Comparison of ENCODE assay signal across 10 cellular contexts in genomic region chr16:73054131-73054496, GRCh38. TPM values are rescaled to one million over a fixed set of nuclear protein-coding genes. Genes with fewer than 3 reads are reported as not detected.
DNase-seq lines count a peak whose midpoint lies in the region; ATAC-seq and TF ChIP-seq lines count a peak whose summit lies in the region.
"Had no signal": no experiment of that assay in that cellular context is flagged by ENCODE, and none has a peak within 500 bp of the region (broad histone marks: within the 10 kb centered on the region; RNA-seq: fewer than 3 reads in every experiment).

No MANE protein-coding gene starts in this region.

- intact Hi-C loops in heart right ventricle (cut with DNase I) (loop anchor here in 4 of 10 donors (5.0 to 10.0 kb wide), 4 partner anchors 112 to 389 kb away; no protein-coding TSS in a partner anchor), cardiac septum (cut with DNase I) (loop anchor here (10.0 kb wide), 1 partner anchor 389 kb away; no protein-coding TSS in a partner anchor), upper lobe of right lung (cut with DNase I) (no loop called here)

- peak overlapping the region; percentile 96 for H3K4me3 Mint-ChIP-seq in chondrocyte (ENCODE audit: unreplicated experiment)
- H3K4me3 Mint-ChIP-seq in mesothelial cell of epicardium, result peak overlapping the region; percentile 92
- no peak overlapping the region for H3K4me3 Mint-ChIP-seq in activated CD4-positive, alpha-beta T cell treated with anti-CD3 and anti-CD28 coated beads, Interleukin-2, amount 10 ng/mL, durations not matched to agents 7 days and 5 days

- POLR2A ChIA-PET in activated CD4-positive, alpha-beta T cell treated with anti-CD3 and anti-CD28 coated beads, Interleukin-2, amount 10 ng/mL, durations not matched to agents 7 days and 5 days (lab: Charles Lee), result no interaction called here

- H3K9me3 Mint-ChIP-seq in chondrocyte (ENCODE audit: low read depth) (no peaks in the 10 kb centered on the region), mesothelial cell of epicardium (no peaks in the 10 kb centered on the region)
- no peaks in the 10 kb centered on the region for H3K9me3 Mint-ChIP-seq in activated CD4-positive, alpha-beta T cell treated with anti-CD3 and anti-CD28 coated beads, Interleukin-2, amount 10 ng/mL, durations not matched to agents 7 days and 5 days

- H3K4me1 Mint-ChIP-seq in chondrocyte (ENCODE audit: low read depth), result peaks cover 2% of the 10 kb centered on the region
- peaks cover 5% of the 10 kb centered on the region for H3K4me1 Mint-ChIP-seq in mesothelial cell of epicardium
- peaks cover 24% of the 10 kb centered on the region for H3K4me1 Mint-ChIP-seq in activated CD4-positive, alpha-beta T cell treated with anti-CD3 and anti-CD28 coated beads, Interleukin-2, amount 10 ng/mL, durations not matched to agents 7 days and 5 days

- CTCF ChIA-PET in activated CD4-positive, alpha-beta T cell treated with anti-CD3 and anti-CD28 coated beads, Interleukin-2, amount 10 ng/mL, durations not matched to agents 7 days and 5 days (lab: Charles Lee), result no interaction called here

- H3K27me3 ChIP-seq in heart right ventricle (peaks cover 0 to 1% (median 0%) of the 10 kb centered on the region in 7 donors), upper lobe of right lung (no peaks in the 10 kb centered on the region)

- H3K4me1 ChIP-seq in heart right ventricle (peaks cover 7 to 75% (median 51%) of the 10 kb centered on the region in 9 donors), upper lobe of right lung (peaks cover 48% of the 10 kb centered on the region)

- H3K36me3 Mint-ChIP-seq in chondrocyte (ENCODE audit: low read depth), result peaks cover 6% of the 10 kb centered on the region
- H3K36me3 Mint-ChIP-seq in mesothelial cell of epicardium, result no peaks in the 10 kb centered on the region
- peaks cover 2% of the 10 kb centered on the region for H3K36me3 Mint-ChIP-seq in activated CD4-positive, alpha-beta T cell treated with anti-CD3 and anti-CD28 coated beads, Interleukin-2, amount 10 ng/mL, durations not matched to agents 7 days and 5 days (ENCODE audit: low read depth)

- DNase-seq in heart right ventricle (no peak), cardiac septum (ENCODE audit: low spot score) (no peak), chondrocyte (ENCODE audit: low spot score) (no peak), mesothelial cell of epicardium (ENCODE audit: low spot score in 2 of 2, unreplicated experiment in 2 of 2) (no peak), upper lobe of right lung (no peak), COLO668 (lab: John Stamatoyannopoulos, UW; ENCODE audit: unreplicated experiment) (no peak)
- DNase-seq in activated CD4-positive, alpha-beta T cell treated with anti-CD3 and anti-CD28 coated beads, Interleukin-2, amount 10 ng/mL, durations not matched to agents 7 days and 5 days, result no peak
- DNase-seq: hippocampal formation had no signal

- H3K27ac ChIP-seq in heart right ventricle, result peak overlapping the region; percentile 60 to 97 (median 92)
- H3K27ac ChIP-seq in upper lobe of right lung, result peak overlapping the region; percentile 70
- H3K27ac ChIP-seq: cardiac muscle cell had no signal

- peak in 3 of 8 donors; percentile 4 to 13 (median 12) for ATAC-seq in heart right ventricle
- no peak for ATAC-seq in upper lobe of right lung
- ATAC-seq in GM21723 (IDR thresholded peaks at IDR 0.05; ENCODE audit: unreplicated experiment), result no peak

- no peaks in the 10 kb centered on the region for H3K27me3 Mint-ChIP-seq in chondrocyte (ENCODE audit: low read depth)
- H3K27me3 Mint-ChIP-seq in mesothelial cell of epicardium (ENCODE audit: low read depth), result no peaks in the 10 kb centered on the region
- H3K27me3 Mint-ChIP-seq in activated CD4-positive, alpha-beta T cell treated with anti-CD3 and anti-CD28 coated beads, Interleukin-2, amount 10 ng/mL, durations not matched to agents 7 days and 5 days, result peaks cover 45% of the 10 kb centered on the region

- H3K9me3 ChIP-seq in heart right ventricle (no peaks in the 10 kb centered on the region), upper lobe of right lung (no peaks in the 10 kb centered on the region)

- no peaks in the 10 kb centered on the region for H3K36me3 ChIP-seq in heart right ventricle
- no peaks in the 10 kb centered on the region for H3K36me3 ChIP-seq in upper lobe of right lung
- H3K36me3 ChIP-seq: cardiac muscle cell had no signal

- no peak overlapping the region for H3K27ac Mint-ChIP-seq in chondrocyte (ENCODE audit: unreplicated experiment)
- H3K27ac Mint-ChIP-seq in mesothelial cell of epicardium, result no peak overlapping the region
- H3K27ac Mint-ChIP-seq in activated CD4-positive, alpha-beta T cell treated with anti-CD3 and anti-CD28 coated beads, Interleukin-2, amount 10 ng/mL, durations not matched to agents 7 days and 5 days, result no peak overlapping the region

- 46 to 53% methylated on average over 10 of the region's 10 CpGs for whole genome bisulfite sequencing in heart right ventricle, 2 donors

- TF ChIP-seq CTCF in heart right ventricle (IDR thresholded peaks at IDR 0.05) (no peak), chondrocyte (IDR thresholded peaks at IDR 0.05) (no peak), mesothelial cell of epicardium (IDR thresholded peaks at IDR 0.05; ENCODE audit: unreplicated experiment) (no peak), upper lobe of right lung (IDR thresholded peaks at IDR 0.05) (no peak)

- H3K4me3 ChIP-seq in heart right ventricle (peak overlapping the region in 2 of 10 donors; percentile 13 to 85), upper lobe of right lung (no peak overlapping the region)
- H3K4me3 ChIP-seq: cardiac muscle cell had no signal

RNA-seq across cellular contexts. Expression of gene ZFHX3, which starts 6.2 kb away (rescaled TPM):
- total RNA-seq in heart right ventricle (10 to 100 TPM in 6 of 10 donors, 1 to 10 TPM in 4; 7.9 to 15.2 (median 11.7) TPM), cardiac septum (15.7 TPM), chondrocyte (74.4 to 91.0 TPM (median 86.8 TPM) in 3 replicates), mesothelial cell of epicardium (63.8 to 68.1 TPM (median 67.1 TPM) in 3 replicates), upper lobe of right lung (29.0 TPM)
- polyA plus RNA-seq in heart right ventricle, result 1 to 10 TPM; 1.6 to 4.0 TPM
- 1 to 10 TPM; 1.5 to 1.6 TPM for total RNA-seq in activated CD4-positive, alpha-beta T cell treated with anti-CD3 and anti-CD28 coated beads, Interleukin-2, amount 10 ng/mL, durations not matched to agents 7 days and 5 days
